ENCODE assay signal across 16 cellular contexts in genomic region chr16:14497245-14498082, GRCh38.
DNase-seq lines count a peak whose midpoint lies in the region; ATAC-seq and TF ChIP-seq lines count a peak whose summit lies in the region.
"Had no signal": no experiment of that assay in that cellular context is flagged by ENCODE, and none has a peak within 500 bp of the region (broad histone marks: within the 10 kb centered on the region; RNA-seq: fewer than 3 reads in every experiment).

No MANE protein-coding gene starts in this region.

- H3K4me1 ChIP-seq in body of pancreas (peaks cover 36% of the 10 kb centered on the region), osteoblast (ENCODE audit: insufficient read depth, low read length) (peaks cover 19% of the 10 kb centered on the region)

- H3K27me3 ChIP-seq in body of pancreas (no peaks in the 10 kb centered on the region), osteoblast (ENCODE audit: insufficient read depth, low read length) (no peaks in the 10 kb centered on the region)

- no peak overlapping the region for H2AFZ ChIP-seq in osteoblast (ENCODE audit: low read length)

- CTCF ChIA-PET in activated CD4-positive, alpha-beta T cell treated with anti-CD3 and anti-CD28 coated beads for 36 hours (lab: Charles Lee), result interaction anchor here (1.5 kb wide), 1 partner anchor 8 kb away, joined by 3 read pairs; no protein-coding TSS in a partner anchor

- no peaks in the 10 kb centered on the region for H4K20me1 ChIP-seq in osteoblast (ENCODE audit: insufficient read depth, low read length)

- ATAC-seq in body of pancreas (peak; percentile 17), GM19397 (IDR thresholded peaks at IDR 0.05; ENCODE audit: unreplicated experiment) (no peak)
- no peak for ATAC-seq in activated CD4-positive, alpha-beta T cell treated with anti-CD3 and anti-CD28 coated beads for 36 hours

- POLR2A ChIA-PET in activated CD4-positive, alpha-beta T cell treated with anti-CD3 and anti-CD28 coated beads for 36 hours (lab: Charles Lee), result no interaction called here

- H3K4me2 ChIP-seq in osteoblast (ENCODE audit: insufficient read depth, low read length), result no peak overlapping the region

- TF ChIP-seq POLR2A in body of pancreas (IDR thresholded peaks at IDR 0.05), result no peak

- DNase-seq in NCI-H1417 (lab: John Stamatoyannopoulos, UW) (peak in 2 of 3 experiments; percentile 14 to 64), NCI-H1417 treated with DMSO at 0.1 percent for 48 hours (lab: John Stamatoyannopoulos, UW) (no peak), NCI-H2029 (lab: John Stamatoyannopoulos, UW) (peak; percentile 17), body of pancreas (peak in 3 of 4 donors; percentile 35 to 40 (median 38)), osteoblast (ENCODE audit: insufficient read length, low spot score, missing footprints) (peak; percentile 30), NCI-H2171 treated with DMSO at 0.1 percent for 48 hours (lab: John Stamatoyannopoulos, UW) (no peak)
- DNase-seq in activated CD4-positive, alpha-beta T cell treated with anti-CD3 and anti-CD28 coated beads for 36 hours, result no peak
- DNase-seq: activated gamma-delta T cell; CD4-positive, alpha-beta memory T cell; H7; NCI-H187 treated with DMSO at 0.1 percent for 48 hours; WERI-Rb-1 had no signal

- TF ChIP-seq CTCF in body of pancreas (IDR thresholded peaks at IDR 0.05), result no peak
- TF ChIP-seq CTCF in osteoblast (IDR thresholded peaks at IDR 0.05; ENCODE audit: extremely low read depth, low read depth, low read length), result no peak

- H3K4me1 Mint-ChIP-seq in activated CD4-positive, alpha-beta T cell treated with anti-CD3 and anti-CD28 coated beads for 36 hours, result peaks cover 27% of the 10 kb centered on the region

- H3K79me2 ChIP-seq in osteoblast (ENCODE audit: insufficient read depth, low read length), result no peaks in the 10 kb centered on the region

- no peaks in the 10 kb centered on the region for H3K9me3 Mint-ChIP-seq in activated CD4-positive, alpha-beta T cell treated with anti-CD3 and anti-CD28 coated beads for 36 hours (ENCODE audit: low read depth)
- H3K9me3 Mint-ChIP-seq: CD4-positive, alpha-beta memory T cell; stimulated activated naive B cell treated with anti-CD40 and anti-IgM and Interleukin-4, amounts not matched to agents 10 μg/mL and 1 μg/mL and 100 μg/mL, for 72 hours had no signal

- no peaks in the 10 kb centered on the region for H3K27me3 Mint-ChIP-seq in activated CD4-positive, alpha-beta T cell treated with anti-CD3 and anti-CD28 coated beads for 36 hours
- H3K27me3 Mint-ChIP-seq: CD4-positive, alpha-beta memory T cell; stimulated activated naive B cell treated with anti-CD40 and anti-IgM and Interleukin-4, amounts not matched to agents 10 μg/mL and 1 μg/mL and 100 μg/mL, for 72 hours had no signal

- H3K4me3 Mint-ChIP-seq in activated CD4-positive, alpha-beta T cell treated with anti-CD3 and anti-CD28 coated beads for 36 hours, result no peak overlapping the region
- H3K4me3 Mint-ChIP-seq: CD4-positive, alpha-beta memory T cell; stimulated activated naive B cell treated with anti-CD40 and anti-IgM and Interleukin-4, amounts not matched to agents 10 μg/mL and 1 μg/mL and 100 μg/mL, for 72 hours had no signal

- H3K36me3 ChIP-seq in body of pancreas (replicated peaks in 1 of 2; ENCODE audit: insufficient read depth in 1 of 2, low read depth in 2 of 2), result no peaks in the 10 kb centered on the region
- H3K36me3 ChIP-seq in osteoblast (ENCODE audit: insufficient read depth, low read length), result no peaks in the 10 kb centered on the region
- H3K36me3 ChIP-seq: WERI-Rb-1 had no signal

- peak overlapping the region; percentile 44 to 68 (median 64) for H3K27ac ChIP-seq in body of pancreas
- no peak overlapping the region for H3K27ac ChIP-seq in osteoblast (ENCODE audit: low read depth, low read length)
- H3K27ac ChIP-seq: 22Rv1, WERI-Rb-1 had no signal

- WGBS in body of pancreas, 2 donors, result 39 to 45% methylated on average over 7 of the region's 7 CpGs

- H3K9me3 ChIP-seq in body of pancreas (no peaks in the 10 kb centered on the region), osteoblast (ENCODE audit: low read depth, low read length) (no peaks in the 10 kb centered on the region)

- intact Hi-C loops in body of pancreas (cut with DNase I), result no loop called here
- intact Hi-C loops in activated CD4-positive, alpha-beta T cell treated with anti-CD3 and anti-CD28 coated beads for 36 hours (cut with DNase I, micrococcal nuclease), result no loop called here

- H3K4me3 ChIP-seq in body of pancreas (no peak overlapping the region), osteoblast (ENCODE audit: insufficient read depth, low read length) (no peak overlapping the region)
- H3K4me3 ChIP-seq: lung had no signal

- H3K36me3 Mint-ChIP-seq in activated CD4-positive, alpha-beta T cell treated with anti-CD3 and anti-CD28 coated beads for 36 hours (ENCODE audit: low read depth), result peaks cover 16% of the 10 kb centered on the region

- no peak overlapping the region for H3K27ac Mint-ChIP-seq in activated CD4-positive, alpha-beta T cell treated with anti-CD3 and anti-CD28 coated beads for 36 hours
- H3K27ac Mint-ChIP-seq: stimulated activated naive B cell treated with anti-CD40 and anti-IgM and Interleukin-4, amounts not matched to agents 10 μg/mL and 1 μg/mL and 100 μg/mL, for 72 hours had no signal

Comparison
In these comparisons a context has a peak if more than half of its experiments do, and no peak if none do; other contexts are left out.
1. DNase-seq: peak in NCI-H1417 (2 of 3), NCI-H2029 (single experiment), body of pancreas (3 of 4) and osteoblast (single experiment); none in NCI-H1417 treated with DMSO at 0.1 percent for 48 hours (single experiment), activated CD4-positive, alpha-beta T cell treated with anti-CD3 and anti-CD28 coated beads for 36 hours (single experiment) and NCI-H2171 treated with DMSO at 0.1 percent for 48 hours (single experiment).